8 cellular contexts compared by ENCODE assay signal in genomic region chr1:67674260-67675011, GRCh38. TPM values are rescaled to one million over a fixed set of nuclear protein-coding genes. Genes with fewer than 3 reads are reported as not detected.
DNase-seq lines count a peak whose midpoint lies in the region; ATAC-seq and TF ChIP-seq lines count a peak whose summit lies in the region.

No MANE protein-coding gene starts in this region.

- DNase-seq in stimulated activated naive CD4-positive, alpha-beta T cell (lab: John Stamatoyannopoulos, UW): peak; percentile 17 to 83 (median 61)
- DNase-seq in stimulated activated naive CD4-positive, alpha-beta T cell treated with Interleukin-2 at 50 U/mL for 16 hours (lab: John Stamatoyannopoulos, UW): no peak
- DNase-seq in RPMI7951 (ENCODE audit: low read depth) (peak; percentile 91), astrocyte of the hippocampus (ENCODE audit: low read depth, low spot score) (peak; percentile 39), lung (ENCODE audit: low spot score) (peak; percentile 37), G401 (ENCODE audit: low spot score) (no peak), LoVo (ENCODE audit: low spot score) (no peak), coronary artery (ENCODE audit: low spot score) (no peak)

- no peak overlapping the region for H3K4me3 ChIP-seq in lung
- H3K4me3 ChIP-seq in coronary artery: no peak overlapping the region

- WGBS in lung, 2 donors: 9 to 15% methylated on average over 4 of the region's 4 CpGs

- no peaks in the 10 kb centered on the region for H3K9me3 ChIP-seq in lung (ENCODE audit: control insufficient read depth in 2 of 2, insufficient read depth in 1 of 2, low read length in 1 of 2)

- H3K27ac ChIP-seq in lung (ENCODE audit: low read depth in 1 of 2, low read length in 1 of 2) (peak overlapping the region; percentile 5 to 73), coronary artery (no peak overlapping the region)

- H3K27me3 ChIP-seq in lung (ENCODE audit: control insufficient read depth, insufficient read depth): no peaks in the 10 kb centered on the region

- H3K36me3 ChIP-seq in lung (ENCODE audit: control insufficient read depth in 2 of 2, insufficient read depth in 2 of 2, low read length in 2 of 2): no peaks in the 10 kb centered on the region

- ATAC-seq in lung (ENCODE audit: insufficient read depth, low FRiP score): peak; percentile 24

- H3K4me1 ChIP-seq in lung (ENCODE audit: control insufficient read depth in 2 of 2, insufficient read depth in 2 of 2, low read length in 2 of 2): peaks cover 0 to 4% of the 10 kb centered on the region in 2 donors

- TF ChIP-seq CTCF in lung (IDR thresholded peaks at IDR 0.05; ENCODE audit: control extremely low read depth, extremely low read depth) (no peak), coronary artery (IDR thresholded peaks at IDR 0.05) (no peak)

- in situ Hi-C loops in G401 (cut with HindIII; ENCODE audit: low sequenced_read_pairs): no loop called here

RNA-seq across cellular contexts. Expression of gene GADD45A, which starts 10.6 kb away (rescaled TPM):
- 45.8 and 46.0 TPM in 2 replicates for total RNA-seq in RPMI7951 (2014; rRNA removed; shearing (Covaris generic))
- total RNA-seq in lung: 10 to 100 TPM; 12.9 to 35.2 TPM
- polyA plus RNA-seq in lung: 10 to 100 TPM; 35.2 to 52.0 TPM
- 4.6 and 5.5 TPM in 2 replicates for total RNA-seq in G401 (2014; rRNA removed; shearing (Covaris generic))

Comparison
In these comparisons a context has a peak if more than half of its experiments do, and no peak if none do; other contexts are left out.
1. DNase-seq: peak in stimulated activated naive CD4-positive, alpha-beta T cell (6 of 6), RPMI7951 (single experiment), astrocyte of the hippocampus (single experiment) and lung (single experiment); none in stimulated activated naive CD4-positive, alpha-beta T cell treated with Interleukin-2 at 50 U/mL for 16 hours (single experiment), G401 (single experiment), LoVo (single experiment) and coronary artery (single experiment).
2. H3K27ac ChIP-seq: peak in lung (2 of 2); none in coronary artery (0 of 2).